In the genomic region with DNA sequence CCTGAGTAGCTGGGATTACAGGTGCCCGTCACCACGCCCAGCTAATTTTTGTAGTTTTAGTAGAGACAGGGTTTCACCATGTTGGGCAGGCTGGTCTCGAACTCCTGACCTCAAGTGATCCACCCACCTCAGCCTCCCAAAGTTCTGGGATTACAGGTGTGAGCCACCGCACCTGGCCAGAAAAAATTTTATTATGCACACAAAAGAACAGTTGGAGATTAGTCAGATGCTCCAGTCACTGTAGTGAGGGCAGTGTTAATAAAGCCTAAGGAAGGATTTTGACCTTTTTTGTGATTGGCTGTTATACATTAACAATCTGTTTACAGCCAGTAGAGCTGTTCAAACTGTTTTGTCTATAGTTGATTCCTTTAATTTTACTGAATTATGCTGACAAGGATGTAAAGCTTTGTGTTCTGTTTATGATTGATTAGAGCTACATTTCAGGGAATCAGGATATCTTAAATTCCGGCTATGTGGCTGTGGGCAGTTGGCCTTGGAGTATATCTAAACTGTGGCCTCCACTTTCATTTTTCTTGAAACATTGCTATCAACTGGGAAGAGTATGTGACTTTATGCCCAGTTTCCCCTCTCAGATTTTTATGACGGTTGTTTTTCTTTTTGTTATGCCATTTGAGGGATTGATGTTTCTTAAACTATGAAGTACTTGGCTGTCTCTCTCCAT, we compare ENCODE assay signal across 18 cellular contexts. TPM values are rescaled to one million over a fixed set of nuclear protein-coding genes. Genes with fewer than 3 reads are reported as not detected.
DNase-seq lines count a peak whose midpoint lies in the region; FAIRE-seq and TF ChIP-seq lines count a peak whose summit lies in the region.
"Had no signal": no experiment of that assay in that cellular context is flagged by ENCODE, and none has a peak within 500 bp of the region (broad histone marks: within the 10 kb centered on the region; RNA-seq: fewer than 3 reads in every experiment).

No MANE protein-coding gene starts in this region.

- H3K36me3 Mint-ChIP-seq in HFFc6 (ENCODE audit: low read depth) (no peaks in the 10 kb centered on the region), Caco-2 (ENCODE audit: insufficient read depth, unreplicated experiment) (peaks cover 6% of the 10 kb centered on the region)
- H3K36me3 Mint-ChIP-seq: stimulated activated effector memory CD8-positive, alpha-beta T cell treated with anti-CD3 and anti-CD28 coated beads, Interleukin-12 subunit alpha, Interleukin-12 subunit beta, amount 100 ng/mL, for 72 hours had no signal

- peaks cover 21% of the 10 kb centered on the region for H3K4me1 Mint-ChIP-seq in HFFc6 (ENCODE audit: low read depth)
- peaks cover 14% of the 10 kb centered on the region for H3K4me1 Mint-ChIP-seq in Caco-2 (ENCODE audit: low read depth, unreplicated experiment)
- H3K4me1 Mint-ChIP-seq: activated CD4-positive, alpha-beta T cell treated with anti-CD3 and anti-CD28 coated beads for 36 hours; activated naive CD8-positive, alpha-beta T cell treated with anti-CD3 and anti-CD28 coated beads, Interleukin-2, amount 10 ng/mL, durations not matched to agents 7 days and 5 days; stimulated activated effector memory CD8-positive, alpha-beta T cell treated with anti-CD3 and anti-CD28 coated beads, Interleukin-12 subunit alpha, Interleukin-12 subunit beta, amount 100 ng/mL, for 72 hours had no signal

- no peak overlapping the region for H2AFZ ChIP-seq in keratinocyte (ENCODE audit: control insufficient read depth, low read length)

- no peak overlapping the region for H3K4me3 ChIP-seq in keratinocyte (ENCODE audit: control insufficient read depth in 2 of 3, extremely low read depth in 1 of 3, insufficient read depth in 2 of 3, low read depth in 1 of 3, low read length in 3 of 3)
- H3K4me3 ChIP-seq in Caco-2 (ENCODE audit: low read depth, low read length) = no peak overlapping the region
- H3K4me3 ChIP-seq: vagina had no signal

- H3K4me1 ChIP-seq in keratinocyte (ENCODE audit: control insufficient read depth, extremely low read depth, insufficient read depth, low read length) (peaks cover 18% of the 10 kb centered on the region), Caco-2 (peaks cover 16% of the 10 kb centered on the region)
- H3K4me1 ChIP-seq: vagina had no signal

- H3K79me2 ChIP-seq in keratinocyte (ENCODE audit: control insufficient read depth, insufficient read depth, low read length) = no peaks in the 10 kb centered on the region

- peaks cover 2% of the 10 kb centered on the region for H3K9me1 ChIP-seq in keratinocyte (ENCODE audit: control insufficient read depth, extremely low read depth, insufficient read depth, low read length)

- H3K4me3 Mint-ChIP-seq in HFFc6 = peak overlapping the region; percentile 50
- H3K4me3 Mint-ChIP-seq in Caco-2 (ENCODE audit: unreplicated experiment) = no peak overlapping the region
- H3K4me3 Mint-ChIP-seq: activated CD4-positive, alpha-beta T cell treated with anti-CD3 and anti-CD28 coated beads for 36 hours; activated naive CD8-positive, alpha-beta T cell treated with anti-CD3 and anti-CD28 coated beads, Interleukin-2, amount 10 ng/mL, durations not matched to agents 7 days and 5 days; naive B cell; stimulated activated effector memory CD8-positive, alpha-beta T cell treated with anti-CD3 and anti-CD28 coated beads, Interleukin-12 subunit alpha, Interleukin-12 subunit beta, amount 100 ng/mL, for 72 hours; T-helper 1 cell treated with Interleukin-12 subunit alpha and Interleukin-12 subunit beta and Interleukin-4 antibody, amounts not matched to agents 30 μg/mL and 1 μg/mL, for 36 hours had no signal

- H3K27me3 ChIP-seq in keratinocyte (ENCODE audit: control insufficient read depth, extremely low read depth, insufficient read depth, low read length) (no peaks in the 10 kb centered on the region), Caco-2 (replicated peaks; ENCODE audit: control insufficient read depth, insufficient read depth, low read length) (no peaks in the 10 kb centered on the region)
- H3K27me3 ChIP-seq: vagina had no signal

- H3K27ac Mint-ChIP-seq in HFFc6 (peak overlapping the region; percentile 97), Caco-2 (ENCODE audit: unreplicated experiment) (no peak overlapping the region)
- H3K27ac Mint-ChIP-seq: activated CD4-positive, alpha-beta T cell treated with anti-CD3 and anti-CD28 coated beads for 36 hours; activated naive CD8-positive, alpha-beta T cell treated with anti-CD3 and anti-CD28 coated beads, Interleukin-2, amount 10 ng/mL, durations not matched to agents 7 days and 5 days; stimulated activated effector memory CD8-positive, alpha-beta T cell treated with anti-CD3 and anti-CD28 coated beads, Interleukin-12 subunit alpha, Interleukin-12 subunit beta, amount 100 ng/mL, for 72 hours; T-helper 1 cell treated with Interleukin-12 subunit alpha and Interleukin-12 subunit beta and Interleukin-4 antibody, amounts not matched to agents 30 μg/mL and 1 μg/mL, for 36 hours had no signal

- H3K36me3 ChIP-seq in keratinocyte (ENCODE audit: control insufficient read depth in 2 of 2, extremely low read depth in 1 of 2, insufficient read depth in 2 of 2, low read length in 2 of 2) = no peaks in the 10 kb centered on the region
- H3K36me3 ChIP-seq in Caco-2 (ENCODE audit: control insufficient read depth, insufficient read depth, low read length) = no peaks in the 10 kb centered on the region
- H3K36me3 ChIP-seq: vagina had no signal

- POLR2A ChIA-PET in Caco-2 (lab: Charles Lee) = interaction anchor here (0.6 kb wide), 1 partner anchor 68 kb away, joined by 12 read pairs; no protein-coding TSS in a partner anchor

- H3K4me2 ChIP-seq in keratinocyte (ENCODE audit: control insufficient read depth, extremely low read depth, insufficient read depth, low read depth, low read length) = no peak overlapping the region
- H3K4me2 ChIP-seq: KMS-11 had no signal

- no peak for FAIRE-seq in keratinocyte (lab: Jason Lieb, UNC)
- FAIRE-seq: RCC 7860 had no signal

- peak overlapping the region; percentile 68 for H3K27ac ChIP-seq in keratinocyte (ENCODE audit: control insufficient read depth, insufficient read depth, low read length)
- H3K27ac ChIP-seq: KMS-11, vagina had no signal

- H3K9me3 ChIP-seq in keratinocyte (ENCODE audit: control insufficient read depth, low read depth, low read length) (no peaks in the 10 kb centered on the region), Caco-2 (no peaks in the 10 kb centered on the region)
- H3K9me3 ChIP-seq: vagina had no signal

- no peaks in the 10 kb centered on the region for H4K20me1 ChIP-seq in keratinocyte (ENCODE audit: control insufficient read depth, extremely low read depth, insufficient read depth, low read length)

- BruUV-seq in Caco-2 (replicated peaks; lab: Mats Ljungman, UMichigan) = no TSS peak

- H3K9me3 Mint-ChIP-seq in HFFc6 = no peaks in the 10 kb centered on the region
- H3K9me3 Mint-ChIP-seq in Caco-2 (ENCODE audit: unreplicated experiment) = no peaks in the 10 kb centered on the region
- H3K9me3 Mint-ChIP-seq: activated naive CD8-positive, alpha-beta T cell treated with anti-CD3 and anti-CD28 coated beads, Interleukin-2, amount 10 ng/mL, durations not matched to agents 7 days and 5 days; naive B cell; stimulated activated effector memory CD8-positive, alpha-beta T cell treated with anti-CD3 and anti-CD28 coated beads, Interleukin-12 subunit alpha, Interleukin-12 subunit beta, amount 100 ng/mL, for 72 hours; T-helper 1 cell treated with Interleukin-12 subunit alpha and Interleukin-12 subunit beta and Interleukin-4 antibody, amounts not matched to agents 30 μg/mL and 1 μg/mL, for 36 hours had no signal

- CTCF ChIA-PET in Caco-2 (lab: Charles Lee) = no interaction called here

- peak overlapping the region; percentile 28 for H3K9ac ChIP-seq in keratinocyte (ENCODE audit: control insufficient read depth, extremely low read depth, insufficient read depth, low read length)
- H3K9ac ChIP-seq: KMS-11 had no signal

- TF ChIP-seq CTCF in HFFc6 (IDR thresholded peaks at IDR 0.05) (no peak), keratinocyte (optimal IDR thresholded peaks at IDR 0.05 in 1 of 3, IDR thresholded peaks at IDR 0.05 in 1 of 3, conservative IDR thresholded peaks at IDR 0.05 in 1 of 3; ENCODE audit: extremely low read depth in 1 of 3, insufficient read depth in 2 of 3, low read length in 3 of 3) (no peak), Caco-2 (IDR thresholded peaks at IDR 0.05; ENCODE audit: insufficient read depth in 1 of 2, low read depth in 1 of 2, low read length in 1 of 2, severe bottlenecking in 1 of 2, unreplicated experiment in 1 of 2) (no peak)

- H3K27me3 Mint-ChIP-seq in HFFc6 (ENCODE audit: insufficient read depth) = no peaks in the 10 kb centered on the region
- no peaks in the 10 kb centered on the region for H3K27me3 Mint-ChIP-seq in Caco-2 (ENCODE audit: insufficient read depth, unreplicated experiment)
- H3K27me3 Mint-ChIP-seq: activated CD4-positive, alpha-beta T cell treated with anti-CD3 and anti-CD28 coated beads for 36 hours; activated naive CD8-positive, alpha-beta T cell treated with anti-CD3 and anti-CD28 coated beads, Interleukin-2, amount 10 ng/mL, durations not matched to agents 7 days and 5 days; naive B cell had no signal

- no peak for DNase-seq in HFFc6
- DNase-seq in keratinocyte (ENCODE audit: low read depth, low spot score) = no peak
- DNase-seq in cardiac septum (ENCODE audit: low spot score) = no peak
- DNase-seq in Caco-2 = no peak
- DNase-seq: activated CD4-positive, alpha-beta T cell treated with anti-CD3 and anti-CD28 coated beads for 36 hours; activated naive CD8-positive, alpha-beta T cell treated with anti-CD3 and anti-CD28 coated beads, Interleukin-2, amount 10 ng/mL, durations not matched to agents 7 days and 5 days; activated T-cell treated with anti-CD3 and anti-CD28 coated beads, Interleukin-2, amount 50 U/mL, for 1 hour; GOT3; head of caudate nucleus; naive B cell; NCI-H146; NCI-H446 treated with DMSO at 0.1 percent for 48 hours; stimulated activated CD4-positive, alpha-beta T cell treated with anti-CD3 and anti-CD28 coated beads, Interleukin-4, amount 100 ng/mL, for 1 hour had no signal

- dilution Hi-C loops in keratinocyte (cut with MboI; ENCODE audit: extremely low pct_ligation_motif_present, low sequenced_read_pairs) = no loop called here

- intact Hi-C loops in cardiac septum (cut with DNase I) (no loop called here), Caco-2 (cut with micrococcal nuclease; ENCODE audit: unreplicated experiment) (no loop called here)

RNA-seq across cellular contexts. Expression of gene ZSWIM3, which starts 9.9 kb away (rescaled TPM):
- 1 to 10 TPM; 2.3 to 4.0 (median 2.7) TPM for total RNA-seq in HFFc6 (2021; fragmentation: NEBNext Ultra II Directional; extraction: Animal tissue kit (Norgen Biotek cat#: 25700))
- polyA plus RNA-seq in keratinocyte = 2.0 to 2.7 TPM (median 2.3 TPM) in 3 replicates
- polyA plus RNA-seq in keratinocyte (2011; ENCODE audit: low read depth) = 0.62 TPM
- 0.96 and 1.3 TPM in 2 replicates for polyA plus RNA-seq in keratinocyte (2011; cell fraction: cytosol; rRNA removed)
- 3.0 and 3.1 TPM in 2 replicates for polyA plus RNA-seq in keratinocyte (2011; cell fraction: nucleus; rRNA removed)
- polyA plus RNA-seq in keratinocyte (2012; ENCODE audit: low replicate concordance) = 1.5 and 1.6 TPM in 2 replicates
- polyA minus RNA-seq in keratinocyte = 4.6 to 5.8 TPM (median 4.9 TPM) in 3 replicates
- polyA minus RNA-seq in keratinocyte (2011; cell fraction: cytosol; rRNA and poly(A)+ RNA removed) = 2.9 TPM
- polyA minus RNA-seq in keratinocyte (2011; cell fraction: nucleus; rRNA and poly(A)+ RNA removed) = 3.9 and 4.0 TPM in 2 replicates
- total RNA-seq in cardiac septum = 2.0 TPM
- total RNA-seq in Caco-2 (2022) = 6.1 and 6.4 TPM in 2 replicates

RNA-seq across cellular contexts. Expression of gene ACOT8, which starts 10.1 kb away (rescaled TPM):
- 10 to 100 TPM; 24.2 to 31.2 (median 26.4) TPM for total RNA-seq in HFFc6 (2021; fragmentation: NEBNext Ultra II Directional; extraction: Animal tissue kit (Norgen Biotek cat#: 25700))
- 23.9 to 41.5 TPM (median 24.3 TPM) in 3 replicates for polyA plus RNA-seq in keratinocyte
- polyA plus RNA-seq in keratinocyte (2011; ENCODE audit: low read depth) = 23.5 TPM
- polyA plus RNA-seq in keratinocyte (2011; cell fraction: cytosol; rRNA removed) = 24.2 and 38.6 TPM in 2 replicates
- 21.7 and 30.7 TPM in 2 replicates for polyA plus RNA-seq in keratinocyte (2011; cell fraction: nucleus; rRNA removed)
- 19.9 and 24.6 TPM in 2 replicates for polyA plus RNA-seq in keratinocyte (2012; ENCODE audit: low replicate concordance)
- 14.4 to 29.9 TPM (median 28.4 TPM) in 3 replicates for polyA minus RNA-seq in keratinocyte
- polyA minus RNA-seq in keratinocyte (2011; cell fraction: cytosol; rRNA and poly(A)+ RNA removed) = 24.2 TPM
- 9.8 and 13.0 TPM in 2 replicates for polyA minus RNA-seq in keratinocyte (2011; cell fraction: nucleus; rRNA and poly(A)+ RNA removed)
- total RNA-seq in cardiac septum = 24.9 TPM
- 35.1 and 36.2 TPM in 2 replicates for total RNA-seq in Caco-2 (2022)

RNA-seq across cellular contexts. Expression of gene ZSWIM1, which starts 13.8 kb away (rescaled TPM):
- 10 to 100 TPM in 4 of 6 experiments, 1 to 10 TPM in 2; 9.8 to 11.7 (median 10.3) TPM for total RNA-seq in HFFc6 (2021; fragmentation: NEBNext Ultra II Directional; extraction: Animal tissue kit (Norgen Biotek cat#: 25700))
- 4.3 to 4.9 TPM (median 4.4 TPM) in 3 replicates for polyA plus RNA-seq in keratinocyte
- 1.5 TPM for polyA plus RNA-seq in keratinocyte (2011; ENCODE audit: low read depth)
- polyA plus RNA-seq in keratinocyte (2011; cell fraction: cytosol; rRNA removed) = 3.0 and 3.4 TPM in 2 replicates
- 5.0 and 8.0 TPM in 2 replicates for polyA plus RNA-seq in keratinocyte (2011; cell fraction: nucleus; rRNA removed)
- polyA plus RNA-seq in keratinocyte (2012; ENCODE audit: low replicate concordance) = 6.1 and 7.7 TPM in 2 replicates
- polyA minus RNA-seq in keratinocyte = 19.7 to 22.0 TPM (median 20.8 TPM) in 3 replicates
- 8.8 TPM for polyA minus RNA-seq in keratinocyte (2011; cell fraction: cytosol; rRNA and poly(A)+ RNA removed)
- 7.1 and 8.9 TPM in 2 replicates for polyA minus RNA-seq in keratinocyte (2011; cell fraction: nucleus; rRNA and poly(A)+ RNA removed)
- total RNA-seq in cardiac septum (6.9 TPM), Caco-2 (2022) (24.8 and 27.3 TPM in 2 replicates)

RNA-seq across cellular contexts. Expression of gene SPATA25, which starts 20.2 kb away (rescaled TPM):
- total RNA-seq in HFFc6 (2021; fragmentation: NEBNext Ultra II Directional; extraction: Animal tissue kit (Norgen Biotek cat#: 25700)) = under 1 TPM; 0.35 to 0.74 (median 0.47) TPM
- 0.19 TPM in 1 of 3 replicates, not detected in the others for polyA plus RNA-seq in keratinocyte
- polyA plus RNA-seq in keratinocyte (2011; ENCODE audit: low read depth) = not detected
- polyA plus RNA-seq in keratinocyte (2011; cell fraction: cytosol; rRNA removed) = not detected in 2 replicates
- polyA plus RNA-seq in keratinocyte (2011; cell fraction: nucleus; rRNA removed) = 0.90 and 2.2 TPM in 2 replicates
- 0.16 TPM in 1 of 2 replicates, not detected in the other for polyA plus RNA-seq in keratinocyte (2012; ENCODE audit: low replicate concordance)
- polyA minus RNA-seq in keratinocyte = 0.53 TPM in 1 of 3 replicates, not detected in the others
- polyA minus RNA-seq in keratinocyte (2011; cell fraction: cytosol; rRNA and poly(A)+ RNA removed) = not detected
- not detected in 2 replicates for polyA minus RNA-seq in keratinocyte (2011; cell fraction: nucleus; rRNA and poly(A)+ RNA removed)
- total RNA-seq in cardiac septum (3.3 TPM), Caco-2 (2022) (6.7 and 7.3 TPM in 2 replicates)

RNA-seq across cellular contexts. Expression of gene NEURL2, which starts 23.7 kb away (rescaled TPM):
- 1 to 10 TPM; 1.5 to 2.3 (median 1.9) TPM for total RNA-seq in HFFc6 (2021; fragmentation: NEBNext Ultra II Directional; extraction: Animal tissue kit (Norgen Biotek cat#: 25700))
- 0.49 to 0.97 TPM (median 0.54 TPM) in 3 replicates for polyA plus RNA-seq in keratinocyte
- not detected for polyA plus RNA-seq in keratinocyte (2011; ENCODE audit: low read depth)
- polyA plus RNA-seq in keratinocyte (2011; cell fraction: cytosol; rRNA removed) = 0.18 and 0.25 TPM in 2 replicates
- 3.0 and 5.0 TPM in 2 replicates for polyA plus RNA-seq in keratinocyte (2011; cell fraction: nucleus; rRNA removed)
- 0.30 and 1.1 TPM in 2 replicates for polyA plus RNA-seq in keratinocyte (2012; ENCODE audit: low replicate concordance)
- polyA minus RNA-seq in keratinocyte = 0.26 TPM in 1 of 3 replicates, not detected in the others
- polyA minus RNA-seq in keratinocyte (2011; cell fraction: cytosol; rRNA and poly(A)+ RNA removed) = not detected
- 2.2 and 2.7 TPM in 2 replicates for polyA minus RNA-seq in keratinocyte (2011; cell fraction: nucleus; rRNA and poly(A)+ RNA removed)
- total RNA-seq in cardiac septum = 7.6 TPM
- 12.6 TPM in 2 replicates for total RNA-seq in Caco-2 (2022)
